In the genomic region with DNA sequence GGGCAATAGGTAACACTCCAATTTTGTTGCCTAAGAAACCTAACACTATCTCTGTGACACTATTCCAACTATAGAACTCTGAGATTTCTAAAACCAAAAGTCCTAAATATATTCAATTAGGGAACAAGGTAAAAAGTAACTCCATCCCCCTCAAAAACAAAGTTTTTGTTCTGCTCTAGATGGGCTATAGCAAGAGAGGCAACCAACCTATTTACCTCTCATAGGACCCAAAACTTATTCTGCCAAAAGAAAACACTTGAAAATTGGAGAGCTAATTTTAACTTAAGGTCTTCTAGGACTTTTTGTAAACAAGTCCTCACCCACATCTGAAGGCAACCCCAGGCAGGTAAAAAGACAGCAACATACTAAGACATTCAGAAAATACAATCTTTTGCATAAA, we compare ENCODE assay signal across 17 cellular contexts. TPM values are rescaled to one million over a fixed set of nuclear protein-coding genes. Genes with fewer than 3 reads are reported as not detected.
DNase-seq lines count a peak whose midpoint lies in the region; ATAC-seq, FAIRE-seq and TF ChIP-seq lines count a peak whose summit lies in the region.
"Had no signal": no experiment of that assay in that cellular context is flagged by ENCODE, and none has a peak within 500 bp of the region (broad histone marks: within the 10 kb centered on the region; RNA-seq: fewer than 3 reads in every experiment).

No MANE protein-coding gene starts in this region.

- H3K4me3 ChIP-seq in DOHH2 (ENCODE audit: low read length): no peak overlapping the region
- H3K4me3 ChIP-seq in astrocyte (ENCODE audit: insufficient read depth, low read depth, low read length): no peak overlapping the region
- H3K4me3 ChIP-seq: upper lobe of left lung had no signal

- peaks cover 81% of the 10 kb centered on the region for H3K36me3 Mint-ChIP-seq in activated CD4-positive, alpha-beta T cell treated with anti-CD3 and anti-CD28 coated beads, Interleukin-2, amount 10 ng/mL, durations not matched to agents 24 days and 14 days (ENCODE audit: low read depth)
- H3K36me3 Mint-ChIP-seq in astrocyte (ENCODE audit: low read depth, unreplicated experiment) (peaks cover 26% of the 10 kb centered on the region), osteocyte (ENCODE audit: unreplicated experiment) (peaks cover 55% of the 10 kb centered on the region), WTC11 (peaks cover 92% of the 10 kb centered on the region)

- intact Hi-C loops in activated CD4-positive, alpha-beta T cell treated with anti-CD3 and anti-CD28 coated beads, Interleukin-2, amount 10 ng/mL, durations not matched to agents 24 days and 14 days (cut with micrococcal nuclease): loop anchor here (2.0 kb wide), 1 partner anchor 26 kb away; no protein-coding TSS in a partner anchor

- H4K20me1 ChIP-seq in DOHH2 (ENCODE audit: control insufficient read depth, insufficient read depth, low read depth, low read length): peaks cover 52% of the 10 kb centered on the region
- H4K20me1 ChIP-seq in astrocyte (ENCODE audit: insufficient read depth, low read length): peaks cover 100% of the 10 kb centered on the region

- ATAC-seq in WTC11: no peak
- no peak for ATAC-seq in GM18517 (IDR thresholded peaks at IDR 0.05; ENCODE audit: unreplicated experiment)
- ATAC-seq: esophagus mucosa, heart right ventricle had no signal

- TF ChIP-seq CTCF in DOHH2 (IDR thresholded peaks at IDR 0.05; ENCODE audit: low read depth, low read length, poor library complexity, severe bottlenecking): no peak
- no peak for TF ChIP-seq CTCF in astrocyte (IDR thresholded peaks at IDR 0.05; ENCODE audit: insufficient read depth, low read depth, low read length)
- no peak for TF ChIP-seq CTCF in osteocyte (IDR thresholded peaks at IDR 0.05)
- TF ChIP-seq CTCF in WTC11 (IDR thresholded peaks at IDR 0.05): no peak

- H3K4me1 ChIP-seq in DOHH2 (ENCODE audit: control insufficient read depth, low read length): peaks cover 37% of the 10 kb centered on the region
- H3K4me1 ChIP-seq in astrocyte (ENCODE audit: insufficient read depth, low read length): peaks cover 16% of the 10 kb centered on the region

- CTCF ChIA-PET in WTC11 (lab: Charles Lee): no interaction called here

- H3K36me3 ChIP-seq in DOHH2 (ENCODE audit: control insufficient read depth, low read length) (peaks cover 100% of the 10 kb centered on the region), astrocyte (ENCODE audit: insufficient read depth, low read length) (peaks cover 83% of the 10 kb centered on the region)

- peaks cover 100% of the 10 kb centered on the region for H3K79me2 ChIP-seq in DOHH2 (ENCODE audit: control insufficient read depth, low read length)
- peaks cover 100% of the 10 kb centered on the region for H3K79me2 ChIP-seq in astrocyte (ENCODE audit: insufficient read depth, low read length)

- DNase-seq in activated CD4-positive, alpha-beta T cell treated with anti-CD3 and anti-CD28 coated beads, Interleukin-2, amount 10 ng/mL, durations not matched to agents 24 days and 14 days: no peak
- no peak for DNase-seq in activated CD4-positive, alpha-beta T cell treated with anti-CD3 and anti-CD28 coated beads, Interleukin-2, amount 50 U/mL, for 1 hour
- DNase-seq in astrocyte (ENCODE audit: low read depth) (no peak), osteocyte (ENCODE audit: extremely low spot score, unreplicated experiment) (no peak), WTC11 (ENCODE audit: low spot score) (no peak), NCI-H2171 treated with DMSO at 0.1 percent for 48 hours (lab: John Stamatoyannopoulos, UW) (no peak)
- DNase-seq: amygdala, COR-L47, GF-D8, heart right ventricle, upper lobe of left lung had no signal

- no peaks in the 10 kb centered on the region for H3K27me3 ChIP-seq in DOHH2 (ENCODE audit: control insufficient read depth, low read length)
- H3K27me3 ChIP-seq in astrocyte (ENCODE audit: insufficient read depth, low read length): no peaks in the 10 kb centered on the region
- H3K27me3 ChIP-seq: heart right ventricle, upper lobe of left lung had no signal

- peaks cover 34% of the 10 kb centered on the region for H3F3A ChIP-seq in DOHH2 (ENCODE audit: control insufficient read depth, insufficient read depth)

- no peak overlapping the region for H2AFZ ChIP-seq in astrocyte (ENCODE audit: low read depth, low read length)

- H3K9me3 Mint-ChIP-seq in activated CD4-positive, alpha-beta T cell treated with anti-CD3 and anti-CD28 coated beads, Interleukin-2, amount 10 ng/mL, durations not matched to agents 24 days and 14 days: no peaks in the 10 kb centered on the region
- H3K9me3 Mint-ChIP-seq in astrocyte (ENCODE audit: unreplicated experiment): no peaks in the 10 kb centered on the region
- H3K9me3 Mint-ChIP-seq in osteocyte (ENCODE audit: unreplicated experiment): no peaks in the 10 kb centered on the region
- H3K9me3 Mint-ChIP-seq in WTC11: peaks cover 4% of the 10 kb centered on the region; the same call in 1 of the 2 replicates

- peaks cover 40% of the 10 kb centered on the region for H3K4me1 Mint-ChIP-seq in activated CD4-positive, alpha-beta T cell treated with anti-CD3 and anti-CD28 coated beads, Interleukin-2, amount 10 ng/mL, durations not matched to agents 24 days and 14 days
- H3K4me1 Mint-ChIP-seq in astrocyte (ENCODE audit: low read depth, unreplicated experiment): peaks cover 34% of the 10 kb centered on the region
- peaks cover 50% of the 10 kb centered on the region for H3K4me1 Mint-ChIP-seq in osteocyte (ENCODE audit: unreplicated experiment)
- H3K4me1 Mint-ChIP-seq in WTC11: peaks cover 12% of the 10 kb centered on the region

- H3K9me2 ChIP-seq in DOHH2 (replicated peaks; ENCODE audit: control insufficient read depth, low read length): no peaks in the 10 kb centered on the region

- peak overlapping the region; percentile 55 for H3K4me3 Mint-ChIP-seq in activated CD4-positive, alpha-beta T cell treated with anti-CD3 and anti-CD28 coated beads, Interleukin-2, amount 10 ng/mL, durations not matched to agents 24 days and 14 days
- H3K4me3 Mint-ChIP-seq in astrocyte (ENCODE audit: unreplicated experiment) (peak overlapping the region; percentile 8), osteocyte (ENCODE audit: unreplicated experiment) (no peak overlapping the region), WTC11 (no peak overlapping the region)

- H3K9me3 ChIP-seq in DOHH2 (ENCODE audit: control insufficient read depth, insufficient read depth, low read length) (no peaks in the 10 kb centered on the region), astrocyte (ENCODE audit: insufficient read depth, low read depth, low read length) (no peaks in the 10 kb centered on the region)
- H3K9me3 ChIP-seq: heart right ventricle, upper lobe of left lung had no signal

- peak overlapping the region; percentile 18 for H3K27ac Mint-ChIP-seq in activated CD4-positive, alpha-beta T cell treated with anti-CD3 and anti-CD28 coated beads, Interleukin-2, amount 10 ng/mL, durations not matched to agents 24 days and 14 days
- no peak overlapping the region for H3K27ac Mint-ChIP-seq in astrocyte (ENCODE audit: unreplicated experiment)
- H3K27ac Mint-ChIP-seq in osteocyte (ENCODE audit: unreplicated experiment): peak overlapping the region; percentile 16
- H3K27ac Mint-ChIP-seq in WTC11: no peak overlapping the region

- no peaks in the 10 kb centered on the region for H3K27me3 Mint-ChIP-seq in activated CD4-positive, alpha-beta T cell treated with anti-CD3 and anti-CD28 coated beads, Interleukin-2, amount 10 ng/mL, durations not matched to agents 24 days and 14 days
- no peaks in the 10 kb centered on the region for H3K27me3 Mint-ChIP-seq in astrocyte (ENCODE audit: low read depth, unreplicated experiment)
- no peaks in the 10 kb centered on the region for H3K27me3 Mint-ChIP-seq in osteocyte (ENCODE audit: unreplicated experiment)
- H3K27me3 Mint-ChIP-seq in WTC11 (ENCODE audit: low read depth): no peaks in the 10 kb centered on the region

- POLR2A ChIA-PET in WTC11 (lab: Charles Lee): interaction anchor here (1.5 kb wide), 1 partner anchor 10 kb away, joined by 4 read pairs; no protein-coding TSS in a partner anchor

- no peak for FAIRE-seq in astrocyte (lab: Jason Lieb, UNC)
- FAIRE-seq: A204.1, colon, HTR-8/SVneo had no signal

- no peak overlapping the region for H3K27ac ChIP-seq in DOHH2 (ENCODE audit: low read depth, low read length)
- no peak overlapping the region for H3K27ac ChIP-seq in astrocyte (ENCODE audit: low read depth, low read length)
- H3K27ac ChIP-seq: heart right ventricle, upper lobe of left lung had no signal

- H3K4me2 ChIP-seq in DOHH2 (ENCODE audit: low read length): 0 out of 2 replicates have a peak overlapping the region, but pooled peaks have one; percentile 22
- peak overlapping the region; percentile 30 for H3K4me2 ChIP-seq in astrocyte (ENCODE audit: low read length)

- no peak overlapping the region for H3K9ac ChIP-seq in astrocyte (ENCODE audit: low read length)

RNA-seq across cellular contexts. Expression of a gene that starts 7.7 kb away (rescaled TPM):
- total RNA-seq in activated CD4-positive, alpha-beta T cell treated with anti-CD3 and anti-CD28 coated beads, Interleukin-2, amount 10 ng/mL, durations not matched to agents 24 days and 14 days: 352 and 354 TPM in 2 replicates
- 204 and 208 TPM in 2 replicates for total RNA-seq in astrocyte
- 324 and 329 TPM in 2 replicates for total RNA-seq in osteocyte
- 221 to 231 TPM (median 223 TPM) in 3 replicates for total RNA-seq in WTC11 (2021)

RNA-seq across cellular contexts. Expression of a gene that starts 35.2 kb away (rescaled TPM):
- total RNA-seq in activated CD4-positive, alpha-beta T cell treated with anti-CD3 and anti-CD28 coated beads, Interleukin-2, amount 10 ng/mL, durations not matched to agents 24 days and 14 days: 82.3 and 94.9 TPM in 2 replicates
- 185 and 201 TPM in 2 replicates for total RNA-seq in astrocyte
- 110 and 116 TPM in 2 replicates for total RNA-seq in osteocyte
- total RNA-seq in WTC11 (2021): 213 to 249 TPM (median 245 TPM) in 3 replicates

RNA-seq across cellular contexts. Expression of a gene that starts 35.2 kb away (rescaled TPM):
- 41.3 and 42.8 TPM in 2 replicates for total RNA-seq in activated CD4-positive, alpha-beta T cell treated with anti-CD3 and anti-CD28 coated beads, Interleukin-2, amount 10 ng/mL, durations not matched to agents 24 days and 14 days
- 30.3 and 33.0 TPM in 2 replicates for total RNA-seq in astrocyte
- 26.0 and 29.4 TPM in 2 replicates for total RNA-seq in osteocyte
- total RNA-seq in WTC11 (2021): 36.1 to 39.8 TPM (median 36.8 TPM) in 3 replicates

RNA-seq across cellular contexts. Expression of a gene that starts 37.4 kb away (rescaled TPM):
- total RNA-seq in activated CD4-positive, alpha-beta T cell treated with anti-CD3 and anti-CD28 coated beads, Interleukin-2, amount 10 ng/mL, durations not matched to agents 24 days and 14 days: 53.8 and 62.9 TPM in 2 replicates
- total RNA-seq in astrocyte: 32.6 and 40.1 TPM in 2 replicates
- 38.1 and 42.1 TPM in 2 replicates for total RNA-seq in osteocyte
- 65.8 to 70.0 TPM (median 66.8 TPM) in 3 replicates for total RNA-seq in WTC11 (2021)

Comparison
In these comparisons a context has a peak if more than half of its experiments do, and no peak if none do; other contexts are left out.
1. H3K27ac Mint-ChIP-seq: peak in activated CD4-positive, alpha-beta T cell treated with anti-CD3 and anti-CD28 coated beads, Interleukin-2, amount 10 ng/mL, durations not matched to agents 24 days and 14 days (single experiment) and osteocyte (single experiment); none in astrocyte (single experiment) and WTC11 (single experiment).
2. H3K4me3 Mint-ChIP-seq: peak in activated CD4-positive, alpha-beta T cell treated with anti-CD3 and anti-CD28 coated beads, Interleukin-2, amount 10 ng/mL, durations not matched to agents 24 days and 14 days (single experiment) and astrocyte (single experiment); none in osteocyte (single experiment) and WTC11 (single experiment).